ENCODE assay signal across 2 cellular contexts in the genomic region with DNA sequence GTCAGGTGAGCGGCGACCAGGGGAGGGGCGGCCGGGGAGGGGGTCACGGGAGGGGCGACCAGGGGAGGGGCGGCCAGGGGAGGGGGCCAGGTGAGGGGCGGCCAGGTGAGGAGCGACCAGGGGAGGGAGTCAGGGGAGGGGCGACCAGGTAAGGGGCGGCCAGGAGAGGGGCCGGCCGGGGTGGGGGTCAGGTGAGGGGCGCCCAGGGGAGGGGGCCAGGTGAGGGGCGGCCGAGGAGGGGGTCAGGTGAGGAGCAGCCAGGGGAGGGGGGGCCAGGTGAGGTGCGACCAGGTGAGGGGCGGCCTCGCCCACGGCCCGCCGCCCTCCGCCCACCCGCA.
TF ChIP-seq lines count a peak whose summit lies in the region.

No MANE protein-coding gene starts in this region.

TF ChIP-seq in A549, 52 proteins besides CTCF, POLR2A, EP300 and RAD21 (continued from another document):
- TF ChIP-seq, protein P1, sequence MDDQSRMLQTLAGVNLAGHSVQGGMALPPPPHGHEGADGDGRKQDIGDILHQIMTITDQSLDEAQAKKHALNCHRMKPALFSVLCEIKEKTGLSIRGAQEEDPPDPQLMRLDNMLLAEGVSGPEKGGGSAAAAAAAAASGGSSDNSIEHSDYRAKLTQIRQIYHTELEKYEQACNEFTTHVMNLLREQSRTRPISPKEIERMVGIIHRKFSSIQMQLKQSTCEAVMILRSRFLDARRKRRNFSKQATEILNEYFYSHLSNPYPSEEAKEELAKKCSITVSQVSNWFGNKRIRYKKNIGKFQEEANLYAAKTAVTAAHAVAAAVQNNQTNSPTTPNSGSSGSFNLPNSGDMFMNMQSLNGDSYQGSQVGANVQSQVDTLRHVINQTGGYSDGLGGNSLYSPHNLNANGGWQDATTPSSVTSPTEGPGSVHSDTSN (IDR thresholded peaks at IDR 0.05): no peak
- TF ChIP-seq FOXS1 (CRISPR knock-in tag; IDR thresholded peaks at IDR 0.05): no peak
- no peak for TF ChIP-seq ZNF302 (CRISPR knock-in tag; IDR thresholded peaks at IDR 0.05)
- TF ChIP-seq ZC3H11A (IDR thresholded peaks at IDR 0.05): no peak
- TF ChIP-seq KDM1A (IDR thresholded peaks at IDR 0.05; ENCODE audit: low read depth): no peak
- TF ChIP-seq, protein P2, sequence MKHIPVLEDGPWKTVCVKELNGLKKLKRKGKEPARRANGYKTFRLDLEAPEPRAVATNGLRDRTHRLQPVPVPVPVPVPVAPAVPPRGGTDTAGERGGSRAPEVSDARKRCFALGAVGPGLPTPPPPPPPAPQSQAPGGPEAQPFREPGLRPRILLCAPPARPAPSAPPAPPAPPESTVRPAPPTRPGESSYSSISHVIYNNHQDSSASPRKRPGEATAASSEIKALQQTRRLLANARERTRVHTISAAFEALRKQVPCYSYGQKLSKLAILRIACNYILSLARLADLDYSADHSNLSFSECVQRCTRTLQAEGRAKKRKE (CRISPR knock-in tag; IDR thresholded peaks at IDR 0.05; ENCODE audit: low read depth): no peak
- no peak for TF ChIP-seq BHLHE40 (IDR thresholded peaks at IDR 0.05; ENCODE audit: low read depth, low read length)
- TF ChIP-seq POLR2AphosphoS2 (conservative IDR thresholded peaks at IDR 0.05; ENCODE audit: low read length): no peak
- TF ChIP-seq, protein P3, sequence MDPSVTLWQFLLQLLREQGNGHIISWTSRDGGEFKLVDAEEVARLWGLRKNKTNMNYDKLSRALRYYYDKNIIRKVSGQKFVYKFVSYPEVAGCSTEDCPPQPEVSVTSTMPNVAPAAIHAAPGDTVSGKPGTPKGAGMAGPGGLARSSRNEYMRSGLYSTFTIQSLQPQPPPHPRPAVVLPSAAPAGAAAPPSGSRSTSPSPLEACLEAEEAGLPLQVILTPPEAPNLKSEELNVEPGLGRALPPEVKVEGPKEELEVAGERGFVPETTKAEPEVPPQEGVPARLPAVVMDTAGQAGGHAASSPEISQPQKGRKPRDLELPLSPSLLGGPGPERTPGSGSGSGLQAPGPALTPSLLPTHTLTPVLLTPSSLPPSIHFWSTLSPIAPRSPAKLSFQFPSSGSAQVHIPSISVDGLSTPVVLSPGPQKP (IDR thresholded peaks at IDR 0.05; ENCODE audit: low read depth, low read length): no peak
- TF ChIP-seq TFCP2L1 (CRISPR knock-in tag; IDR thresholded peaks at IDR 0.05): no peak
- no peak for TF ChIP-seq HOXA7 (CRISPR knock-in tag; IDR thresholded peaks at IDR 0.05)
- no peak for TF ChIP-seq FOSL2 (IDR thresholded peaks at IDR 0.05)
- no peak for TF ChIP-seq FOSL2 (CRISPR knock-in tag; IDR thresholded peaks at IDR 0.05)
- TF ChIP-seq, protein P4, sequence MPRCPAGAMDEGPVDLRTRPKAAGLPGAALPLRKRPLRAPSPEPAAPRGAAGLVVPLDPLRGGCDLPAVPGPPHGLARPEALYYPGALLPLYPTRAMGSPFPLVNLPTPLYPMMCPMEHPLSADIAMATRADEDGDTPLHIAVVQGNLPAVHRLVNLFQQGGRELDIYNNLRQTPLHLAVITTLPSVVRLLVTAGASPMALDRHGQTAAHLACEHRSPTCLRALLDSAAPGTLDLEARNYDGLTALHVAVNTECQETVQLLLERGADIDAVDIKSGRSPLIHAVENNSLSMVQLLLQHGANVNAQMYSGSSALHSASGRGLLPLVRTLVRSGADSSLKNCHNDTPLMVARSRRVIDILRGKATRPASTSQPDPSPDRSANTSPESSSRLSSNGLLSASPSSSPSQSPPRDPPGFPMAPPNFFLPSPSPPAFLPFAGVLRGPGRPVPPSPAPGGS (IDR thresholded peaks at IDR 0.05): no peak
- TF ChIP-seq MAFK (IDR thresholded peaks at IDR 0.05; ENCODE audit: partially characterized antibody): no peak
- no peak for TF ChIP-seq FOSB (CRISPR knock-in tag; IDR thresholded peaks at IDR 0.05)
- no peak for TF ChIP-seq ESRRA (IDR thresholded peaks at IDR 0.05; ENCODE audit: borderline replicate concordance, low read length)
- TF ChIP-seq JUNB (IDR thresholded peaks at IDR 0.05): no peak

TF ChIP-seq in IMR-90, 13 proteins besides CTCF, POLR2A, EP300 and RAD21:
- TF ChIP-seq MAZ (IDR thresholded peaks at IDR 0.05; ENCODE audit: borderline replicate concordance, low read depth, low read length) (no peak), MXI1 (IDR thresholded peaks at IDR 0.05; ENCODE audit: borderline replicate concordance, low read depth, low read length) (no peak), RFX5 (IDR thresholded peaks at IDR 0.05; ENCODE audit: low read depth, low read length) (no peak), RCOR1 (IDR thresholded peaks at IDR 0.05; ENCODE audit: insufficient replicate concordance, low read length) (no peak), BHLHE40 (IDR thresholded peaks at IDR 0.05; ENCODE audit: low read depth, low read length) (no peak), MAFK (IDR thresholded peaks at IDR 0.05; ENCODE audit: low read depth, low read length) (no peak)
